Comparison of ENCODE assay signal across 17 cellular contexts in genomic region chr22:43276311-43276710, GRCh38.
"Had no signal": no experiment of that assay in that cellular context is flagged by ENCODE, and none has a peak within 500 bp of the region (broad histone marks: within the 10 kb centered on the region; RNA-seq: fewer than 3 reads in every experiment).

No MANE protein-coding gene starts in this region.

- H3K4me3 Mint-ChIP-seq: activated CD4-positive, alpha-beta memory T cell treated with anti-CD3 and anti-CD28 coated beads for 36 hours; activated T-cell treated with anti-CD3 and anti-CD28 coated beads, Interleukin-2, amount 50 U/mL, for 4 hours; dendritic cell treated with granulocyte-macrophage colony-stimulating factor and Interleukin-4, amounts not matched to agents 40 ng/mL and 50 ng/mL, for 4 days; effector memory CD8-positive, alpha-beta T cell; naive B cell; stimulated activated naive B cell treated with anti-CD40 and anti-IgM and Interleukin-4, amounts not matched to agents 10 μg/mL and 1 μg/mL and 100 μg/mL, for 72 hours; type B pancreatic cell had no signal

- DNase-seq: activated CD4-positive, alpha-beta memory T cell treated with anti-CD3 and anti-CD28 coated beads for 36 hours; activated CD4-positive, alpha-beta T cell treated with anti-CD3 and anti-CD28 coated beads for 1 hour; activated effector memory CD4-positive, alpha-beta T cell treated with anti-CD3 and anti-CD28 coated beads, Interleukin-2, amount 50 U/mL, for 16 hours; activated T-cell treated with anti-CD3 and anti-CD28 coated beads, Interleukin-2, amount 50 U/mL, for 4 hours; amniotic stem cell; body of pancreas; cerebellar nuclear complex; effector memory CD8-positive, alpha-beta T cell; hippocampal formation; midbrain; naive B cell; right cardiac atrium; stimulated activated naive B cell treated with anti-CD40 and anti-IgM and Interleukin-4, amounts not matched to agents 10 μg/mL and 1 μg/mL and 100 μg/mL, for 72 hours had no signal

- ATAC-seq: activated T-cell treated with anti-CD3 and anti-CD28 coated beads, Interleukin-2, amount 50 U/mL, for 4 hours; body of pancreas; effector memory CD8-positive, alpha-beta T cell; right cardiac atrium; stimulated activated naive B cell treated with anti-CD40 and anti-IgM and Interleukin-4, amounts not matched to agents 10 μg/mL and 1 μg/mL and 100 μg/mL, for 72 hours had no signal

- H3K27me3 ChIP-seq: body of pancreas had no signal

- H3K27ac Mint-ChIP-seq: activated CD4-positive, alpha-beta memory T cell treated with anti-CD3 and anti-CD28 coated beads for 36 hours; stimulated activated naive B cell treated with anti-CD40 and anti-IgM and Interleukin-4, amounts not matched to agents 10 μg/mL and 1 μg/mL and 100 μg/mL, for 72 hours had no signal

- H3K36me3 Mint-ChIP-seq: activated CD4-positive, alpha-beta memory T cell treated with anti-CD3 and anti-CD28 coated beads for 36 hours; activated naive CD4-positive, alpha-beta T cell treated with anti-CD3 and anti-CD28 coated beads, Interleukin-2, amount 50 U/mL, for 72 hours; naive B cell; stimulated activated naive B cell treated with anti-CD40 and anti-IgM and Interleukin-4, amounts not matched to agents 10 μg/mL and 1 μg/mL and 100 μg/mL, for 72 hours; type B pancreatic cell had no signal

- H3K4me3 ChIP-seq: body of pancreas, smooth muscle cell had no signal

- H3K9me3 Mint-ChIP-seq: activated CD4-positive, alpha-beta memory T cell treated with anti-CD3 and anti-CD28 coated beads for 36 hours; activated naive CD4-positive, alpha-beta T cell treated with anti-CD3 and anti-CD28 coated beads, Interleukin-2, amount 50 U/mL, for 72 hours; activated T-cell treated with anti-CD3 and anti-CD28 coated beads, Interleukin-2, amount 50 U/mL, for 4 hours; dendritic cell treated with granulocyte-macrophage colony-stimulating factor and Interleukin-4, amounts not matched to agents 40 ng/mL and 50 ng/mL, for 4 days; effector memory CD8-positive, alpha-beta T cell; naive B cell; stimulated activated naive B cell treated with anti-CD40 and anti-IgM and Interleukin-4, amounts not matched to agents 10 μg/mL and 1 μg/mL and 100 μg/mL, for 72 hours; type B pancreatic cell had no signal

- H3K9me3 ChIP-seq: body of pancreas had no signal

- H3K4me1 ChIP-seq: body of pancreas had no signal

- H3K27ac ChIP-seq: body of pancreas had no signal
